In genomic region chr12:54201001-54201794, GRCh38 we compare ENCODE assay signal across 8 cellular contexts. TPM values are rescaled to one million over a fixed set of nuclear protein-coding genes. Genes with fewer than 3 reads are reported as not detected.
A peak's percentile ranks its signal among the peaks of the same experiment; 100 is the strongest.
DNase-seq lines count a peak whose midpoint lies in the region; ATAC-seq and TF ChIP-seq lines count a peak whose summit lies in the region.

No MANE protein-coding gene starts in this region.

- peak; percentile 88 for ATAC-seq in left cardiac atrium
- ATAC-seq in gastrocnemius medialis: peak; percentile 40 to 48
- ATAC-seq in GM21381 (IDR thresholded peaks at IDR 0.05; ENCODE audit: unreplicated experiment): no peak

- intact Hi-C loops in left cardiac atrium (cut with DNase I) (no loop called here), gastrocnemius medialis (cut with DNase I; ENCODE audit: low total_unique reads) (loop anchor here (1.0 kb wide), 1 partner anchor 217 kb away; no protein-coding TSS in a partner anchor)

- H3K4me3 ChIP-seq in gastrocnemius medialis: no peak overlapping the region

- H3K27ac ChIP-seq in gastrocnemius medialis: no peak overlapping the region

- H3K9me3 ChIP-seq in gastrocnemius medialis: no peaks in the 10 kb centered on the region

- in situ Hi-C loops in gastrocnemius medialis (cut with MboI; ENCODE audit: low sequenced_read_pairs in 4 of 4): loop anchor here (10.0 to 25.0 kb wide), 4 partner anchors 186 to 414 kb away; partner anchors contain the start of gene HOXC10 (in 4 of the 4)

- no peak for TF ChIP-seq POLR2A in gastrocnemius medialis (IDR thresholded peaks at IDR 0.05)

- TF ChIP-seq CTCF in gastrocnemius medialis (IDR thresholded peaks at IDR 0.05 in 4 of 5, conservative IDR thresholded peaks at IDR 0.05 in 1 of 5): peak; percentile 97 to 100 (median 98)

- no peaks in the 10 kb centered on the region for H3K36me3 ChIP-seq in gastrocnemius medialis

- no peaks in the 10 kb centered on the region for H3K27me3 ChIP-seq in gastrocnemius medialis

- peak; percentile 81 for DNase-seq in AG08396 (ENCODE audit: low spot score)
- DNase-seq in GM19238 (ENCODE audit: insufficient read length, low spot score): peak; percentile 69
- DNase-seq in NCI-H1105 (lab: John Stamatoyannopoulos, UW): peak; percentile 14
- peak; percentile 71 for DNase-seq in SW480 (ENCODE audit: low spot score)
- DNase-seq in activated naive CD8-positive, alpha-beta T cell treated with anti-CD3 and anti-CD28 coated beads, Interleukin-2, amount 50 U/mL, for 16 hours (ENCODE audit: low read depth, low spot score): peak; percentile 29
- DNase-seq in left cardiac atrium: peak; percentile 56
- DNase-seq in gastrocnemius medialis: peak; percentile 55 to 78

- H3K4me1 ChIP-seq in gastrocnemius medialis: peaks cover 19 to 24% of the 10 kb centered on the region in 2 donors

RNA-seq across cellular contexts. Expression of gene SMUG1, which starts 12.4 kb away (rescaled TPM):
- total RNA-seq in left cardiac atrium (10 to 100 TPM; 17.9 to 18.0 TPM), gastrocnemius medialis (10 to 100 TPM; 25.3 to 51.8 (median 35.4) TPM)

Comparison
In these comparisons a context has a peak if more than half of its experiments do, and no peak if none do; other contexts are left out.
1. DNase-seq: peak in every context shown above with its lines; median percentile 81 in AG08396; 71 in SW480; 69 in GM19238; 66 in gastrocnemius medialis; 56 in left cardiac atrium; 29 in activated naive CD8-positive, alpha-beta T cell treated with anti-CD3 and anti-CD28 coated beads, Interleukin-2, amount 50 U/mL, for 16 hours; 14 in NCI-H1105.